Comparison of ENCODE assay signal across 21 cellular contexts in genomic region chr15:64912926-64913325, GRCh38. TPM values are rescaled to one million over a fixed set of nuclear protein-coding genes. Genes with fewer than 3 reads are reported as not detected.
A peak's percentile ranks its signal among the peaks of the same experiment; 100 is the strongest.
DNase-seq lines count a peak whose midpoint lies in the region; ATAC-seq and TF ChIP-seq lines count a peak whose summit lies in the region.
"Had no signal": no experiment of that assay in that cellular context is flagged by ENCODE, and none has a peak within 500 bp of the region (broad histone marks: within the 10 kb centered on the region; RNA-seq: fewer than 3 reads in every experiment).

No MANE protein-coding gene starts in this region.

- H3K4me3 Mint-ChIP-seq in activated naive CD8-positive, alpha-beta T cell: peak overlapping the region; percentile 59
- H3K4me3 Mint-ChIP-seq in activated naive CD8-positive, alpha-beta T cell treated with anti-CD3 and anti-CD28 coated beads, Interleukin-2, amount 50 U/mL, for 24 hours: no peak overlapping the region

- ATAC-seq in activated naive CD8-positive, alpha-beta T cell treated with anti-CD3 and anti-CD28 coated beads, Interleukin-2, amount 50 U/mL, for 24 hours: no peak
- ATAC-seq in Panc1 (no peak), thoracic aorta (ENCODE audit: insufficient number of reproducible peaks, low FRiP score, low read depth) (no peak), HG03432 (IDR thresholded peaks at IDR 0.05; ENCODE audit: unreplicated experiment) (no peak), left lung (no peak)
- ATAC-seq: activated T-cell treated with anti-CD3 and anti-CD28 coated beads, Interleukin-2, amount 50 U/mL, for 72 hours; effector memory CD8-positive, alpha-beta T cell; mucosa of descending colon had no signal

- H4K20me1 ChIP-seq in hepatocyte (ENCODE audit: insufficient read depth, poor library complexity, severe bottlenecking): no peaks in the 10 kb centered on the region

- in situ Hi-C loops in Panc1 (cut with HindIII; ENCODE audit: low pct_unique_long_range_greater_than_20kb, low sequenced_read_pairs): no loop called here

- DNase-seq in activated naive CD8-positive, alpha-beta T cell treated with anti-CD3 and anti-CD28 coated beads, Interleukin-2, amount 50 U/mL, for 24 hours: no peak
- DNase-seq in Panc1 (ENCODE audit: low read depth, low spot score) (no peak), hepatocyte (ENCODE audit: low spot score) (no peak), thoracic aorta (ENCODE audit: low spot score) (no peak), left lung (no peak), ovary (no peak)
- DNase-seq: activated CD4-positive, alpha-beta T cell treated with anti-CD3 and anti-CD28 coated beads, Interleukin-2, amount 50 U/mL, for 4 hours; activated T-cell treated with anti-CD3 and anti-CD28 coated beads, Interleukin-2, amount 50 U/mL, for 72 hours; central memory CD4-positive, alpha-beta T cell; COR-L47; effector memory CD8-positive, alpha-beta T cell; mucosa of descending colon; NCI-H2081; NCI-H69; stimulated activated CD4-positive, alpha-beta T cell treated with anti-CD3 and anti-CD28 coated beads, Interleukin-4, amount 100 ng/mL, for 4 hours; stimulated activated CD8-positive, alpha-beta memory T cell treated with anti-CD3 and anti-CD28 coated beads, Interleukin-4, amount 100 ng/mL, for 48 hours had no signal

- H3K4me1 Mint-ChIP-seq in activated naive CD8-positive, alpha-beta T cell (ENCODE audit: low read depth): peaks cover 14% of the 10 kb centered on the region
- H3K4me1 Mint-ChIP-seq in activated naive CD8-positive, alpha-beta T cell treated with anti-CD3 and anti-CD28 coated beads, Interleukin-2, amount 50 U/mL, for 24 hours: peaks cover 5% of the 10 kb centered on the region

- no peak for TF ChIP-seq EP300 in ovary (IDR thresholded peaks at IDR 0.05)

- H3K27me3 ChIP-seq in Panc1 (ENCODE audit: control insufficient read depth, insufficient read depth, low read length) (0 out of 2 replicates have a peak, but pooled peaks cover 2% of the 10 kb centered on the region), hepatocyte (no peaks in the 10 kb centered on the region), thoracic aorta (replicated peaks; ENCODE audit: insufficient read depth) (no peaks in the 10 kb centered on the region), left lung (peaks cover 0 to 31% of the 10 kb centered on the region in 2 donors), ovary (no peaks in the 10 kb centered on the region)
- H3K27me3 ChIP-seq: adrenal gland had no signal

- H3K9me3 ChIP-seq in Panc1 (ENCODE audit: control insufficient read depth, insufficient read depth, low read depth, low read length) (no peaks in the 10 kb centered on the region), hepatocyte (ENCODE audit: low read depth) (no peaks in the 10 kb centered on the region), thoracic aorta (no peaks in the 10 kb centered on the region), left lung (no peaks in the 10 kb centered on the region), ovary (no peaks in the 10 kb centered on the region)
- H3K9me3 ChIP-seq: adrenal gland, mucosa of descending colon had no signal

- 87% methylated on average over 1 of the region's 1 CpG for WGBS in hepatocyte (ENCODE audit: low lambda C conversion rate, missing lambda C conversion rate)
- 88 to 93% (median 89%) methylated on average over 1 of the region's 1 CpG for WGBS in ovary, 3 donors

- H3K4me1 ChIP-seq in Panc1 (ENCODE audit: control insufficient read depth, insufficient read depth, low read length): peaks cover 6% of the 10 kb centered on the region
- H3K4me1 ChIP-seq in hepatocyte (ENCODE audit: insufficient read depth): no peaks in the 10 kb centered on the region
- H3K4me1 ChIP-seq in thoracic aorta (ENCODE audit: control insufficient read depth in 1 of 2, low read depth in 2 of 2): peaks cover 3 to 30% of the 10 kb centered on the region in 2 donors
- peaks cover 0 to 14% of the 10 kb centered on the region in 2 donors for H3K4me1 ChIP-seq in left lung
- peaks cover 4% of the 10 kb centered on the region for H3K4me1 ChIP-seq in ovary (ENCODE audit: insufficient read depth)
- H3K4me1 ChIP-seq: parathyroid adenoma had no signal

- no peaks in the 10 kb centered on the region for H3K36me3 Mint-ChIP-seq in activated naive CD8-positive, alpha-beta T cell
- H3K36me3 Mint-ChIP-seq in activated naive CD8-positive, alpha-beta T cell treated with anti-CD3 and anti-CD28 coated beads, Interleukin-2, amount 50 U/mL, for 24 hours (ENCODE audit: low read depth): no peaks in the 10 kb centered on the region

- H3K9me2 ChIP-seq in hepatocyte (replicated peaks; ENCODE audit: insufficient read depth): no peaks in the 10 kb centered on the region

- H2AFZ ChIP-seq in hepatocyte: no peak overlapping the region

- H3K4me2 ChIP-seq in hepatocyte: peak overlapping the region; percentile 96

- H3K9me3 Mint-ChIP-seq in activated naive CD8-positive, alpha-beta T cell (ENCODE audit: low read depth): no peaks in the 10 kb centered on the region
- no peaks in the 10 kb centered on the region for H3K9me3 Mint-ChIP-seq in activated naive CD8-positive, alpha-beta T cell treated with anti-CD3 and anti-CD28 coated beads, Interleukin-2, amount 50 U/mL, for 24 hours
- H3K9me3 Mint-ChIP-seq: activated T-cell treated with anti-CD3 and anti-CD28 coated beads, Interleukin-2, amount 50 U/mL, for 72 hours; effector memory CD8-positive, alpha-beta T cell had no signal

- POLR2A ChIA-PET in Panc1 (lab: Charles Lee): no interaction called here

- no peaks in the 10 kb centered on the region; the same call in 1 of the 2 replicates for H3K36me3 ChIP-seq in Panc1 (ENCODE audit: control insufficient read depth, insufficient read depth, low read length)
- H3K36me3 ChIP-seq in hepatocyte (replicated peaks; ENCODE audit: insufficient read depth, low read depth): no peaks in the 10 kb centered on the region
- H3K36me3 ChIP-seq in thoracic aorta: no peaks in the 10 kb centered on the region
- no peaks in the 10 kb centered on the region for H3K36me3 ChIP-seq in left lung
- no peaks in the 10 kb centered on the region for H3K36me3 ChIP-seq in ovary
- H3K36me3 ChIP-seq: adrenal gland had no signal

- TF ChIP-seq CTCF in Panc1 (IDR thresholded peaks at IDR 0.05): no peak
- TF ChIP-seq CTCF in hepatocyte (IDR thresholded peaks at IDR 0.05; ENCODE audit: poor library complexity): no peak
- TF ChIP-seq CTCF in thoracic aorta (IDR thresholded peaks at IDR 0.05): no peak
- TF ChIP-seq CTCF in left lung (IDR thresholded peaks at IDR 0.05): no peak
- TF ChIP-seq CTCF in ovary (IDR thresholded peaks at IDR 0.05): no peak

- intact Hi-C loops in Panc1 (cut with micrococcal nuclease; ENCODE audit: unreplicated experiment) (no loop called here), left lung (cut with DNase I) (no loop called here), ovary (cut with DNase I) (no loop called here)

- H3K27ac ChIP-seq in Panc1 (ENCODE audit: low read length): no peak overlapping the region
- no peak overlapping the region for H3K27ac ChIP-seq in hepatocyte
- no peak overlapping the region for H3K27ac ChIP-seq in thoracic aorta
- no peak overlapping the region for H3K27ac ChIP-seq in left lung
- no peak overlapping the region for H3K27ac ChIP-seq in ovary
- H3K27ac ChIP-seq: SK-N-MC had no signal

- no peaks in the 10 kb centered on the region for H3K27me3 Mint-ChIP-seq in activated naive CD8-positive, alpha-beta T cell
- peaks cover 6% of the 10 kb centered on the region for H3K27me3 Mint-ChIP-seq in activated naive CD8-positive, alpha-beta T cell treated with anti-CD3 and anti-CD28 coated beads, Interleukin-2, amount 50 U/mL, for 24 hours
- H3K27me3 Mint-ChIP-seq: effector memory CD8-positive, alpha-beta T cell had no signal

- CTCF ChIA-PET in Panc1 (lab: Charles Lee): no interaction called here

- no peaks in the 10 kb centered on the region for H3K79me2 ChIP-seq in hepatocyte
- H3K79me2 ChIP-seq: parathyroid adenoma had no signal

- no peak overlapping the region for H3K27ac Mint-ChIP-seq in activated naive CD8-positive, alpha-beta T cell
- H3K27ac Mint-ChIP-seq in activated naive CD8-positive, alpha-beta T cell treated with anti-CD3 and anti-CD28 coated beads, Interleukin-2, amount 50 U/mL, for 24 hours: no peak overlapping the region
- H3K27ac Mint-ChIP-seq: activated T-cell treated with anti-CD3 and anti-CD28 coated beads, Interleukin-2, amount 50 U/mL, for 72 hours; effector memory CD8-positive, alpha-beta T cell had no signal

- TF ChIP-seq POLR2A in ovary (IDR thresholded peaks at IDR 0.05): no peak

- BruUV-seq in Panc1 (replicated peaks; lab: Mats Ljungman, UMichigan): TSS peak; percentile 63

- peak overlapping the region in 1 of 2 experiments; percentile 82; a peak in 2 of 4 replicates for H3K4me3 ChIP-seq in Panc1 (ENCODE audit: low read depth in 2 of 2, low read length in 2 of 2)
- no peak overlapping the region for H3K4me3 ChIP-seq in hepatocyte
- peak overlapping the region; percentile 80 for H3K4me3 ChIP-seq in thoracic aorta
- no peak overlapping the region for H3K4me3 ChIP-seq in left lung
- H3K4me3 ChIP-seq in ovary: no peak overlapping the region
- H3K4me3 ChIP-seq: mucosa of descending colon, SK-N-MC had no signal

RNA-seq across cellular contexts. Expression of gene ANKDD1A, which starts 1.2 kb away (rescaled TPM):
- total RNA-seq in Panc1 (2021; ENCODE audit: unreplicated experiment) (6.8 TPM), hepatocyte (1.8 and 3.6 TPM in 2 replicates), thoracic aorta (10 to 100 TPM; 27.5 to 58.1 TPM), left lung (1 to 10 TPM; 3.4 to 6.3 TPM), ovary (10 to 100 TPM in 5 of 7 donors, 1 to 10 TPM in 2; 5.7 to 29.4 (median 12.1) TPM)
- 10.2 TPM for polyA plus RNA-seq in Panc1 (2012; ENCODE audit: insufficient read length)
- polyA plus RNA-seq in hepatocyte (5.8 and 6.1 TPM in 2 replicates), ovary (1 to 10 TPM; 6.2 to 10.0 TPM)
